Comparison of ENCODE assay signal across 1 cellular context in genomic region chr6:142387997-142388815, GRCh38.
TF ChIP-seq lines count a peak whose summit lies in the region.

No MANE protein-coding gene starts in this region.

TF ChIP-seq in H1, 55 proteins besides CTCF, POLR2A, EP300 and RAD21 (continued from another document):
- TF ChIP-seq CBX8 (IDR thresholded peaks at IDR 0.05; ENCODE audit: borderline replicate concordance, low read depth, low read length) = no peak
- TF ChIP-seq TEAD4 (IDR thresholded peaks at IDR 0.05; ENCODE audit: low read depth, low read length) = no peak
- TF ChIP-seq MAX (IDR thresholded peaks at IDR 0.05) = no peak
- TF ChIP-seq RXRA (IDR thresholded peaks at IDR 0.05; ENCODE audit: insufficient read depth, low read depth, low read length) = no peak
- no peak for TF ChIP-seq CEBPB (IDR thresholded peaks at IDR 0.05; ENCODE audit: low read depth, low read length)
TF ChIP-seq in H1: peak in this region for 0.
